1 cellular context compared by ENCODE assay signal in genomic region chr19:17200408-17201079, GRCh38.
TF ChIP-seq lines count a peak whose summit lies in the region.

No MANE protein-coding gene starts in this region.

TF ChIP-seq in HepG2, 621 proteins besides CTCF, POLR2A, EP300 and RAD21 (continued from another document and continues in another):
- TF ChIP-seq, protein P1, sequence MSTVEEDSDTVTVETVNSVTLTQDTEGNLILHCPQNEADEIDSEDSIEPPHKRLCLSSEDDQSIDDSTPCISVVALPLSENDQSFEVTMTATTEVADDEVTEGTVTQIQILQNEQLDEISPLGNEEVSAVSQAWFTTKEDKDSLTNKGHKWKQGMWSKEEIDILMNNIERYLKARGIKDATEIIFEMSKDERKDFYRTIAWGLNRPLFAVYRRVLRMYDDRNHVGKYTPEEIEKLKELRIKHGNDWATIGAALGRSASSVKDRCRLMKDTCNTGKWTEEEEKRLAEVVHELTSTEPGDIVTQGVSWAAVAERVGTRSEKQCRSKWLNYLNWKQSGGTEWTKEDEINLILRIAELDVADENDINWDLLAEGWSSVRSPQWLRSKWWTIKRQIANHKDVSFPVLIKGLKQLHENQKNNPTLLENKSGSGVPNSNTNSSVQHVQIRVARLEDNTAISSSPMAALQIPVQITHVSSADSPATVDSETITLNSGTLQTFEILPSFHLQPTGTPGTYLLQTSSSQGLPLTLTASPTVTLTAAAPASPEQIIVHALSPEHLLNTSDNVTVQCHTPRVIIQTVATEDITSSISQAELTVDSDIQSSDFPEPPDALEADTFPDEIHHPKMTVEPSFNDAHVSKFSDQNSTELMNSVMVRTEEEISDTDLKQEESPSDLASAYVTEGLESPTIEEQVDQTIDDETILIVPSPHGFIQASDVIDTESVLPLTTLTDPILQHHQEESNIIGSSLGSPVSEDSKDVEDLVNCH (CRISPR knock-in tag; IDR thresholded peaks at IDR 0.05): no peak
- TF ChIP-seq SNAPC2 (CRISPR knock-in tag; IDR thresholded peaks at IDR 0.05) (no peak), ZNF460 (CRISPR knock-in tag; IDR thresholded peaks at IDR 0.05; ENCODE audit: borderline replicate concordance) (no peak; the same call in 1 of the 2 replicates), BHLHE40 (IDR thresholded peaks at IDR 0.05; ENCODE audit: low read length) (no peak), ZNF264 (CRISPR knock-in tag; IDR thresholded peaks at IDR 0.05) (no peak), ZNF160 (CRISPR knock-in tag; IDR thresholded peaks at IDR 0.05) (no peak), NPAS2 (CRISPR knock-in tag; IDR thresholded peaks at IDR 0.05; ENCODE audit: borderline replicate concordance) (no peak), ZNF556 (CRISPR knock-in tag; IDR thresholded peaks at IDR 0.05; ENCODE audit: borderline replicate concordance) (0 out of 2 replicates have a peak, but pooled peaks have one; percentile 20), TOPORS (CRISPR knock-in tag; IDR thresholded peaks at IDR 0.05) (no peak), POGZ (CRISPR knock-in tag; IDR thresholded peaks at IDR 0.05) (peak; percentile 83), PITX1 (CRISPR knock-in tag; IDR thresholded peaks at IDR 0.05) (peak; percentile 46), RORA (CRISPR knock-in tag; IDR thresholded peaks at IDR 0.05) (no peak), GATAD2A (CRISPR knock-in tag; IDR thresholded peaks at IDR 0.05) (peak; percentile 70), ZGPAT (CRISPR knock-in tag; IDR thresholded peaks at IDR 0.05) (peak; percentile 73), FOXA1 (IDR thresholded peaks at IDR 0.05) (no peak), FOXA1 (CRISPR knock-in tag; IDR thresholded peaks at IDR 0.05) (no peak), ZNF567 (CRISPR knock-in tag; IDR thresholded peaks at IDR 0.05; ENCODE audit: borderline replicate concordance) (no peak), RARA (CRISPR knock-in tag; IDR thresholded peaks at IDR 0.05) (peak; percentile 93), WIZ (CRISPR knock-in tag; IDR thresholded peaks at IDR 0.05) (0 out of 2 replicates have a peak, but pooled peaks have one; percentile 37), DZIP1 (CRISPR knock-in tag; IDR thresholded peaks at IDR 0.05) (no peak), RBAK (CRISPR knock-in tag; IDR thresholded peaks at IDR 0.05) (no peak), ZNF569 (CRISPR knock-in tag; IDR thresholded peaks at IDR 0.05; ENCODE audit: borderline replicate concordance) (no peak), BCLAF1 (IDR thresholded peaks at IDR 0.05) (no peak), ARID2 (CRISPR knock-in tag; IDR thresholded peaks at IDR 0.05; ENCODE audit: borderline replicate concordance) (0 out of 2 replicates have a peak, but pooled peaks have one; percentile 11), KLF15 (CRISPR knock-in tag; IDR thresholded peaks at IDR 0.05; ENCODE audit: borderline replicate concordance) (no peak), ZNF615 (CRISPR knock-in tag; IDR thresholded peaks at IDR 0.05; ENCODE audit: borderline replicate concordance) (no peak), TFAP4 (IDR thresholded peaks at IDR 0.05; ENCODE audit: borderline replicate concordance, low read depth) (no peak), ZSCAN31 (CRISPR knock-in tag; IDR thresholded peaks at IDR 0.05; ENCODE audit: low read depth) (0 out of 2 replicates have a peak, but pooled peaks have one; percentile 28), ZNF274 (CRISPR knock-in tag; IDR thresholded peaks at IDR 0.05) (no peak), MATR3 (CRISPR knock-in tag; IDR thresholded peaks at IDR 0.05) (no peak), TBX3 (IDR thresholded peaks at IDR 0.05; ENCODE audit: borderline replicate concordance) (no peak), KLF11 (CRISPR knock-in tag; IDR thresholded peaks at IDR 0.05) (no peak), ZNF17 (CRISPR knock-in tag; IDR thresholded peaks at IDR 0.05) (no peak), ZNF776 (CRISPR knock-in tag; IDR thresholded peaks at IDR 0.05) (peak; percentile 67; the same call in 1 of the 2 replicates), ZMYM2 (CRISPR knock-in tag; IDR thresholded peaks at IDR 0.05) (peak; percentile 97), ZNF503 (CRISPR knock-in tag; IDR thresholded peaks at IDR 0.05) (no peak), EED (CRISPR knock-in tag; IDR thresholded peaks at IDR 0.05) (no peak)
- TF ChIP-seq, protein P2, sequence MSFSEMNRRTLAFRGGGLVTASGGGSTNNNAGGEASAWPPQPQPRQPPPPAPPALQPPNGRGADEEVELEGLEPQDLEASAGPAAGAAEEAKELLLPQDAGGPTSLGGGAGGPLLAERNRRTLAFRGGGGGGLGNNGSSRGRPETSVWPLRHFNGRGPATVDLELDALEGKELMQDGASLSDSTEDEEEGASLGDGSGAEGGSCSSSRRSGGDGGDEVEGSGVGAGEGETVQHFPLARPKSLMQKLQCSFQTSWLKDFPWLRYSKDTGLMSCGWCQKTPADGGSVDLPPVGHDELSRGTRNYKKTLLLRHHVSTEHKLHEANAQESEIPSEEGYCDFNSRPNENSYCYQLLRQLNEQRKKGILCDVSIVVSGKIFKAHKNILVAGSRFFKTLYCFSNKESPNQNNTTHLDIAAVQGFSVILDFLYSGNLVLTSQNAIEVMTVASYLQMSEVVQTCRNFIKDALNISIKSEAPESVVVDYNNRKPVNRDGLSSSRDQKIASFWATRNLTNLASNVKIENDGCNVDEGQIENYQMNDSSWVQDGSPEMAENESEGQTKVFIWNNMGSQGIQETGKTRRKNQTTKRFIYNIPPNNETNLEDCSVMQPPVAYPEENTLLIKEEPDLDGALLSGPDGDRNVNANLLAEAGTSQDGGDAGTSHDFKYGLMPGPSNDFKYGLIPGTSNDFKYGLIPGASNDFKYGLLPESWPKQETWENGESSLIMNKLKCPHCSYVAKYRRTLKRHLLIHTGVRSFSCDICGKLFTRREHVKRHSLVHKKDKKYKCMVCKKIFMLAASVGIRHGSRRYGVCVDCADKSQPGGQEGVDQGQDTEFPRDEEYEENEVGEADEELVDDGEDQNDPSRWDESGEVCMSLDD (CRISPR knock-in tag; IDR thresholded peaks at IDR 0.05; ENCODE audit: borderline replicate concordance): no peak
- TF ChIP-seq, protein P3, sequence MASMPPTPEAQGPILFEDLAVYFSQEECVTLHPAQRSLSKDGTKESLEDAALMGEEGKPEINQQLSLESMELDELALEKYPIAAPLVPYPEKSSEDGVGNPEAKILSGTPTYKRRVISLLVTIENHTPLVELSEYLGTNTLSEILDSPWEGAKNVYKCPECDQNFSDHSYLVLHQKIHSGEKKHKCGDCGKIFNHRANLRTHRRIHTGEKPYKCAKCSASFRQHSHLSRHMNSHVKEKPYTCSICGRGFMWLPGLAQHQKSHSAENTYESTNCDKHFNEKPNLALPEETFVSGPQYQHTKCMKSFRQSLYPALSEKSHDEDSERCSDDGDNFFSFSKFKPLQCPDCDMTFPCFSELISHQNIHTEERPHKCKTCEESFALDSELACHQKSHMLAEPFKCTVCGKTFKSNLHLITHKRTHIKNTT (CRISPR knock-in tag; IDR thresholded peaks at IDR 0.05): no peak
- TF ChIP-seq, protein P4, sequence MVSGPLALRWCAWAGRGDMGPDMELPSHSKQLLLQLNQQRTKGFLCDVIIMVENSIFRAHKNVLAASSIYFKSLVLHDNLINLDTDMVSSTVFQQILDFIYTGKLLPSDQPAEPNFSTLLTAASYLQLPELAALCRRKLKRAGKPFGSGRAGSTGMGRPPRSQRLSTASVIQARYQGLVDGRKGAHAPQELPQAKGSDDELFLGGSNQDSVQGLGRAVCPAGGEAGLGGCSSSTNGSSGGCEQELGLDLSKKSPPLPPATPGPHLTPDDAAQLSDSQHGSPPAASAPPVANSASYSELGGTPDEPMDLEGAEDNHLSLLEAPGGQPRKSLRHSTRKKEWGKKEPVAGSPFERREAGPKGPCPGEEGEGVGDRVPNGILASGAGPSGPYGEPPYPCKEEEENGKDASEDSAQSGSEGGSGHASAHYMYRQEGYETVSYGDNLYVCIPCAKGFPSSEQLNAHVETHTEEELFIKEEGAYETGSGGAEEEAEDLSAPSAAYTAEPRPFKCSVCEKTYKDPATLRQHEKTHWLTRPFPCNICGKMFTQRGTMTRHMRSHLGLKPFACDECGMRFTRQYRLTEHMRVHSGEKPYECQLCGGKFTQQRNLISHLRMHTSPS (CRISPR knock-in tag; IDR thresholded peaks at IDR 0.05; ENCODE audit: low read depth): no peak
- TF ChIP-seq, protein P5, sequence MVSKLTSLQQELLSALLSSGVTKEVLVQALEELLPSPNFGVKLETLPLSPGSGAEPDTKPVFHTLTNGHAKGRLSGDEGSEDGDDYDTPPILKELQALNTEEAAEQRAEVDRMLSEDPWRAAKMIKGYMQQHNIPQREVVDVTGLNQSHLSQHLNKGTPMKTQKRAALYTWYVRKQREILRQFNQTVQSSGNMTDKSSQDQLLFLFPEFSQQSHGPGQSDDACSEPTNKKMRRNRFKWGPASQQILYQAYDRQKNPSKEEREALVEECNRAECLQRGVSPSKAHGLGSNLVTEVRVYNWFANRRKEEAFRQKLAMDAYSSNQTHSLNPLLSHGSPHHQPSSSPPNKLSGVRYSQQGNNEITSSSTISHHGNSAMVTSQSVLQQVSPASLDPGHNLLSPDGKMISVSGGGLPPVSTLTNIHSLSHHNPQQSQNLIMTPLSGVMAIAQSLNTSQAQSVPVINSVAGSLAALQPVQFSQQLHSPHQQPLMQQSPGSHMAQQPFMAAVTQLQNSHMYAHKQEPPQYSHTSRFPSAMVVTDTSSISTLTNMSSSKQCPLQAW (CRISPR knock-in tag; IDR thresholded peaks at IDR 0.05): peak; percentile 76; the same call in 1 of the 2 replicates
